14 cellular contexts compared by ENCODE assay signal in the genomic region with DNA sequence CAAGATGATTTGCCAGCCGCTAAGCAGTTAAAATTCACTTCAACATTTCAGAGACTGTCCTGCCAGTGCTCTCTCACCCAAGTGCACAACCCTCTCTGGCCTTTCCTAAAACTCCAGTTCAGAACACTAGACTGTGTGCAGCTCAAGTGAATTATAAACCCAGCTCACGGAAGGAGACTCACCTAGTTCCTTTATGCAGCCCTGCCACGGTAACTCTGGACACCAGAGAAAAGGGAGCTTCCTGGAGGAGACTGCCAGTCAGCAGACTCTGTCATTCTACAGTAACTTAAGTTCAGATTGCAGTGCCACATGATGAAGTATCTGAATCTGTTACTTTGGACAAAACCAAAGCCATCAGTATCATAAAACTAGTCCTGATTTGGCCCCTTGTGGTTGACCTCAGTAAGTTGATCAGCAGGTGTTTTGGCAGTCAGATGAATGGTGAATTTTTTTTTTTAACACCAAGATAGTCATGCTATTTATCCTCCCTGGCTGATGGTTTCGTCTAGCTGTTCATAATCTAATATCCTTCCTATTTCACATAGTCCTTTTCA. TPM values are rescaled to one million over a fixed set of nuclear protein-coding genes. Genes with fewer than 3 reads are reported as not detected.
DNase-seq lines count a peak whose midpoint lies in the region; ATAC-seq and TF ChIP-seq lines count a peak whose summit lies in the region.
"Had no signal": no experiment of that assay in that cellular context is flagged by ENCODE, and none has a peak within 500 bp of the region (broad histone marks: within the 10 kb centered on the region; RNA-seq: fewer than 3 reads in every experiment).

No MANE protein-coding gene starts in this region.

- intact Hi-C loops in CD14-positive monocyte (cut with micrococcal nuclease) (loop anchor here in 1 of 2 donors (10.0 kb wide), 1 partner anchor 1497 kb away; a partner anchor contains a TSS), vagina (cut with DNase I) (no loop called here)

- in situ Hi-C loops in Caki2 (cut with HindIII; ENCODE audit: low pct_unique_long_range_greater_than_20kb, low sequenced_read_pairs): no loop called here

- H3K27me3 Mint-ChIP-seq in effector memory CD8-positive, alpha-beta T cell: no peaks in the 10 kb centered on the region
- H3K27me3 Mint-ChIP-seq in CD14-positive monocyte (ENCODE audit: low read depth in 3 of 3): no peaks in the 10 kb centered on the region

- peaks cover 53 to 69% of the 10 kb centered on the region in 2 donors for H3K4me1 Mint-ChIP-seq in effector memory CD8-positive, alpha-beta T cell (ENCODE audit: low read depth in 2 of 2)
- peaks cover 36% of the 10 kb centered on the region for H3K4me1 Mint-ChIP-seq in CD14-positive monocyte

- DNase-seq in Caki2 (ENCODE audit: low read depth) (peak; percentile 49), CD14-positive monocyte (ENCODE audit: low spot score) (no peak), vagina (ENCODE audit: extremely low spot score in 2 of 2) (no peak)
- DNase-seq in Jurkat, Clone E6-1 (ENCODE audit: low read depth, low spot score): peak; percentile 30
- DNase-seq in effector memory CD8-positive, alpha-beta T cell: no peak
- DNase-seq in stimulated activated CD8-positive, alpha-beta memory T cell treated with anti-CD3 and anti-CD28 coated beads, Interleukin-4, amount 100 ng/mL, for 48 hours: no peak
- DNase-seq: gastrocnemius medialis; NCI-H526; stimulated activated CD4-positive, alpha-beta T cell treated with anti-CD3 and anti-CD28 coated beads, Interleukin-15, amount 100 ng/mL, for 24 hours; WERI-Rb-1 had no signal

- TF ChIP-seq CTCF in CD14-positive monocyte (IDR thresholded peaks at IDR 0.05) (no peak), vagina (IDR thresholded peaks at IDR 0.05) (no peak)

- peak overlapping the region; percentile 19 to 96 for H3K4me3 Mint-ChIP-seq in effector memory CD8-positive, alpha-beta T cell
- no peak overlapping the region for H3K4me3 Mint-ChIP-seq in CD14-positive monocyte

- no peaks in the 10 kb centered on the region for H3K9me3 ChIP-seq in vagina
- H3K9me3 ChIP-seq: gastrocnemius medialis, thoracic aorta had no signal

- no peaks in the 10 kb centered on the region for H3K27me3 ChIP-seq in vagina
- H3K27me3 ChIP-seq: gastrocnemius medialis had no signal

- ATAC-seq in GM19467 (IDR thresholded peaks at IDR 0.05; ENCODE audit: unreplicated experiment) (peak; percentile 18), HG02759 (IDR thresholded peaks at IDR 0.05; ENCODE audit: unreplicated experiment) (no peak)
- ATAC-seq in effector memory CD8-positive, alpha-beta T cell (replicated peaks): peak; percentile 1
- ATAC-seq: gastrocnemius medialis had no signal

- H3K4me1 ChIP-seq in vagina: peaks cover 28% of the 10 kb centered on the region

- H3K4me3 ChIP-seq in Jurkat, Clone E6-1 (ENCODE audit: low read length): no peak overlapping the region
- no peak overlapping the region for H3K4me3 ChIP-seq in vagina
- H3K4me3 ChIP-seq: gastrocnemius medialis, thoracic aorta had no signal

- peaks cover 0 to 15% of the 10 kb centered on the region in 2 donors for H3K36me3 ChIP-seq in vagina

- H3K27ac Mint-ChIP-seq in effector memory CD8-positive, alpha-beta T cell: peak overlapping the region; percentile 68 to 92
- H3K27ac Mint-ChIP-seq in CD14-positive monocyte: peak overlapping the region in 2 of 7 donors; percentile 46 to 62

- H3K27ac ChIP-seq in vagina: no peak overlapping the region
- H3K27ac ChIP-seq: gastrocnemius medialis, thoracic aorta, WERI-Rb-1 had no signal

- no peak for TF ChIP-seq POLR2A in vagina (IDR thresholded peaks at IDR 0.05)

- peaks cover 27% of the 10 kb centered on the region for H3K36me3 Mint-ChIP-seq in effector memory CD8-positive, alpha-beta T cell (ENCODE audit: insufficient read depth)
- H3K36me3 Mint-ChIP-seq in CD14-positive monocyte: peaks cover 44 to 61% of the 10 kb centered on the region in 2 donors

- no peaks in the 10 kb centered on the region for H3K9me3 Mint-ChIP-seq in effector memory CD8-positive, alpha-beta T cell
- H3K9me3 Mint-ChIP-seq in CD14-positive monocyte: no peaks in the 10 kb centered on the region

RNA-seq across cellular contexts. Expression of a gene that starts 2.7 kb away (rescaled TPM):
- total RNA-seq in Caki2 (2014; rRNA removed; shearing (Covaris generic); ENCODE audit: low replicate concordance): 22.8 and 32.3 TPM in 2 replicates
- polyA plus RNA-seq in Jurkat, Clone E6-1 (2012; ENCODE audit: insufficient read depth, insufficient read length): 74.0 TPM
- 10 to 100 TPM; 18.0 to 22.1 TPM for polyA plus RNA-seq in CD14-positive monocyte
- 33.1 TPM for total RNA-seq in vagina

RNA-seq across cellular contexts. Expression of a gene that starts 2.8 kb away (rescaled TPM):
- 5.1 and 10.2 TPM in 2 replicates for total RNA-seq in Caki2 (2014; rRNA removed; shearing (Covaris generic); ENCODE audit: low replicate concordance)
- polyA plus RNA-seq in Jurkat, Clone E6-1 (2012; ENCODE audit: insufficient read depth, insufficient read length): 33.7 TPM
- 10 to 100 TPM; 10.7 to 15.5 TPM for polyA plus RNA-seq in CD14-positive monocyte
- 14.7 TPM for total RNA-seq in vagina

RNA-seq across cellular contexts. Expression of a gene that starts 20.7 kb away (rescaled TPM):
- 0.41 and 5.1 TPM in 2 replicates for total RNA-seq in Caki2 (2014; rRNA removed; shearing (Covaris generic); ENCODE audit: low replicate concordance)
- polyA plus RNA-seq in Jurkat, Clone E6-1 (2012; ENCODE audit: insufficient read depth, insufficient read length): not detected
- polyA plus RNA-seq in CD14-positive monocyte: not detected
- 2.5 TPM for total RNA-seq in vagina
- total RNA-seq: gastrocnemius medialis, HT1080, thoracic aorta had no signal

Comparison
In these comparisons a context has a peak if more than half of its experiments do, and no peak if none do; other contexts are left out.
1. DNase-seq: peak in Caki2 (single experiment) and Jurkat, Clone E6-1 (single experiment); none in effector memory CD8-positive, alpha-beta T cell (0 of 3), CD14-positive monocyte (single experiment), vagina (0 of 2) and stimulated activated CD8-positive, alpha-beta memory T cell treated with anti-CD3 and anti-CD28 coated beads, Interleukin-4, amount 100 ng/mL, for 48 hours (single experiment).
2. H3K4me3 Mint-ChIP-seq: peak in effector memory CD8-positive, alpha-beta T cell (2 of 2); none in CD14-positive monocyte (0 of 2).